Comparison of ENCODE assay signal across 8 cellular contexts in genomic region chr2:130342020-130342532, GRCh38. TPM values are rescaled to one million over a fixed set of nuclear protein-coding genes. Genes with fewer than 3 reads are reported as not detected.
A peak's percentile ranks its signal among the peaks of the same experiment; 100 is the strongest.
DNase-seq lines count a peak whose midpoint lies in the region; TF ChIP-seq lines count a peak whose summit lies in the region.

No MANE protein-coding gene starts in this region.

- peaks cover 27% of the 10 kb centered on the region for H3K4me1 Mint-ChIP-seq in HFFc6 (ENCODE audit: low read depth)
- peaks cover 42% of the 10 kb centered on the region for H3K4me1 Mint-ChIP-seq in activated naive CD4-positive, alpha-beta T cell treated with anti-CD3 and anti-CD28 coated beads, Interleukin-2, amount 10 ng/mL, durations not matched to agents 7 days and 5 days

- H3K27me3 Mint-ChIP-seq in HFFc6 (ENCODE audit: insufficient read depth): peaks cover 10% of the 10 kb centered on the region
- no peaks in the 10 kb centered on the region for H3K27me3 Mint-ChIP-seq in activated naive CD4-positive, alpha-beta T cell treated with anti-CD3 and anti-CD28 coated beads, Interleukin-2, amount 10 ng/mL, durations not matched to agents 7 days and 5 days

- H3K27ac ChIP-seq in suprapubic skin: peak overlapping the region; percentile 94

- H3K36me3 ChIP-seq in suprapubic skin: peaks cover 52% of the 10 kb centered on the region

- H3K9me3 Mint-ChIP-seq in HFFc6: no peaks in the 10 kb centered on the region; the same call in 1 of the 2 replicates
- no peaks in the 10 kb centered on the region for H3K9me3 Mint-ChIP-seq in activated naive CD4-positive, alpha-beta T cell treated with anti-CD3 and anti-CD28 coated beads, Interleukin-2, amount 10 ng/mL, durations not matched to agents 7 days and 5 days

- H3K36me3 Mint-ChIP-seq in HFFc6 (ENCODE audit: low read depth): peaks cover 32% of the 10 kb centered on the region
- peaks cover 48% of the 10 kb centered on the region for H3K36me3 Mint-ChIP-seq in activated naive CD4-positive, alpha-beta T cell treated with anti-CD3 and anti-CD28 coated beads, Interleukin-2, amount 10 ng/mL, durations not matched to agents 7 days and 5 days

- peak overlapping the region; percentile 99 for H3K4me3 Mint-ChIP-seq in HFFc6
- peak overlapping the region; percentile 100 for H3K4me3 Mint-ChIP-seq in activated naive CD4-positive, alpha-beta T cell treated with anti-CD3 and anti-CD28 coated beads, Interleukin-2, amount 10 ng/mL, durations not matched to agents 7 days and 5 days

- TF ChIP-seq POLR2A in suprapubic skin (IDR thresholded peaks at IDR 0.05): no peak

- H3K4me3 ChIP-seq in suprapubic skin: peak overlapping the region; percentile 68

- no peak for TF ChIP-seq EP300 in suprapubic skin (IDR thresholded peaks at IDR 0.05)

- in situ Hi-C loops in SK-MEL-5 (cut with HindIII; ENCODE audit: low pct_unique_long_range_greater_than_20kb, low sequenced_read_pairs): no loop called here

- H3K4me1 ChIP-seq in suprapubic skin: peaks cover 21% of the 10 kb centered on the region

- H3K27me3 ChIP-seq in suprapubic skin: no peaks in the 10 kb centered on the region

- 0% methylated on average over 17 of the region's 24 CpGs for WGBS in suprapubic skin

- H3K9me3 ChIP-seq in suprapubic skin: no peaks in the 10 kb centered on the region

- peak overlapping the region; percentile 94 for H3K27ac Mint-ChIP-seq in HFFc6
- H3K27ac Mint-ChIP-seq in activated naive CD4-positive, alpha-beta T cell treated with anti-CD3 and anti-CD28 coated beads, Interleukin-2, amount 10 ng/mL, durations not matched to agents 7 days and 5 days: peak overlapping the region; percentile 98

- DNase-seq in GM04504 (ENCODE audit: low read depth) (peak; percentile 87), HFFc6 (peak; percentile 91), NAMALWA (ENCODE audit: low spot score) (peak; percentile 96), SK-MEL-5 (ENCODE audit: low read depth, low spot score) (peak; percentile 94), germinal center (ENCODE audit: low spot score) (peak; percentile 91), nucleus accumbens (lab: John Stamatoyannopoulos, UW) (peak; percentile 69 to 96 (median 88)), suprapubic skin (ENCODE audit: low spot score in 2 of 2) (peak; percentile 92 to 95)
- DNase-seq in activated naive CD4-positive, alpha-beta T cell treated with anti-CD3 and anti-CD28 coated beads, Interleukin-2, amount 10 ng/mL, durations not matched to agents 7 days and 5 days: peak; percentile 90

- no peak for TF ChIP-seq CTCF in HFFc6 (IDR thresholded peaks at IDR 0.05)
- TF ChIP-seq CTCF in suprapubic skin (IDR thresholded peaks at IDR 0.05): no peak

- CTCF ChIA-PET in activated naive CD4-positive, alpha-beta T cell treated with anti-CD3 and anti-CD28 coated beads, Interleukin-2, amount 10 ng/mL, durations not matched to agents 7 days and 5 days (lab: Charles Lee): interaction anchor here (0.9 to 3.0 kb wide), 6 partner anchors 10 to 161 kb away, joined by 3 to 21 read pairs (median 5); partner anchors contain the start of gene SMPD4

RNA-seq across cellular contexts. Expression of gene IMP4, which starts 0.6 kb away (rescaled TPM):
- total RNA-seq in HFFc6 (2021; fragmentation: NEBNext Ultra II Directional; extraction: Animal tissue kit (Norgen Biotek cat#: 25700)): 100 to 1,000 TPM in 1 of 6 experiments, 10 to 100 TPM in 5; 79.9 to 103 (median 90.4) TPM
- total RNA-seq in SK-MEL-5 (2014; rRNA removed; shearing (Covaris generic)): 90.2 and 95.5 TPM in 2 replicates
- polyA plus RNA-seq in SK-MEL-5 (2015; cell fraction: cytosol; rRNA removed): 145 and 153 TPM in 2 replicates
- polyA plus RNA-seq in SK-MEL-5 (2015; cell fraction: nucleus; rRNA removed): 255 and 296 TPM in 2 replicates
- total RNA-seq in suprapubic skin: 100 to 1,000 TPM in 2 of 4 donors, 10 to 100 TPM in 2; 84.0 to 125 (median 98.8) TPM

RNA-seq across cellular contexts. Expression of gene PTPN18, which starts 13.8 kb away (rescaled TPM):
- 10 to 100 TPM; 15.5 to 18.9 (median 17.5) TPM for total RNA-seq in HFFc6 (2021; fragmentation: NEBNext Ultra II Directional; extraction: Animal tissue kit (Norgen Biotek cat#: 25700))
- 17.2 and 19.3 TPM in 2 replicates for total RNA-seq in SK-MEL-5 (2014; rRNA removed; shearing (Covaris generic))
- 41.1 and 53.4 TPM in 2 replicates for polyA plus RNA-seq in SK-MEL-5 (2015; cell fraction: cytosol; rRNA removed)
- polyA plus RNA-seq in SK-MEL-5 (2015; cell fraction: nucleus; rRNA removed): 140 and 168 TPM in 2 replicates
- total RNA-seq in suprapubic skin: 10 to 100 TPM; 18.0 to 72.4 (median 28.4) TPM

Comparison
In these comparisons a context has a peak if more than half of its experiments do, and no peak if none do; other contexts are left out.
1. Peak in every context shown above with its lines: DNase-seq, H3K4me3 ChIP-seq and H3K27ac ChIP-seq.